8 cellular contexts compared by ENCODE assay signal in the genomic region with DNA sequence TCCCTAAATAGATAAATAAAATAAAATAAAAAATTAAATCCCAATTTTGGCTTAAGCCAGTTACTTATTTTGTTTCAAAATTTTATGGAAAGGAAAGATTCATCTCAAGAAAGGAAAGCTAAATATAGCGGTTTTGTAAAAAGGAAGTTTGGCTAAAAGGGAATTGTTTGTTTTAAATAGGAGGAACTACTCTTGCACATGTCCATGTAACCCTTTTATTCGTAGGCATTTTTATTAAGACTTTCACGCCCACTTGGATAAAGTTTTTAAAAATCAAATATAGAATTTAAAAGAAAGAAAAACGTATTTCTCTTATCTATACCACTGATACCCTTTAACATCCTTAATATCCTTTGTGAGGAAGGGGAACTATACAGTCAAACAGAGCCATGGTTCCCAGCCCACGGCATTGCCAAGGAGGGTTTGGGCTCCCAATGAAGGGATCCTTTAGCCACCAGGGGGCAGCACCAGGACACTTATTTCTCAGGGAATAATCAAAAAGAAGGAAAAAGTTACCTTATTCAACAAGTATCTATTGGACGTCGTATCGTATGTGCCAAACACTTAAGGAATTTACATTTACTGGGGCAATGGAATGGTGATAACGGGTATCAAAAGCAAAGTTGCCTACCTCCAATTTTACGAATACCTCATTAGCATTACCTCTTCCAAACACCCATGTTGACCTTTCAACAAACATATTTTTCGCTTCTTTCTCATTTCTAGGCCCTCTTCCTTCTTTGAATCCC. TPM values are rescaled to one million over a fixed set of nuclear protein-coding genes. Genes with fewer than 3 reads are reported as not detected.
DNase-seq lines count a peak whose midpoint lies in the region; ATAC-seq and TF ChIP-seq lines count a peak whose summit lies in the region.

No MANE protein-coding gene starts in this region.

- TF ChIP-seq POLR2A in esophagus squamous epithelium (IDR thresholded peaks at IDR 0.05): no peak

- H2AFZ ChIP-seq in OCI-LY1 (ENCODE audit: low read length): no peak overlapping the region

- peaks cover 0 to 9% (median 5%) of the 10 kb centered on the region in 7 donors for H3K4me1 Mint-ChIP-seq in naive thymus-derived CD4-positive, alpha-beta T cell

- POLR2A ChIA-PET in naive thymus-derived CD4-positive, alpha-beta T cell (lab: Charles Lee): no interaction called here

- no peaks in the 10 kb centered on the region for H3F3A ChIP-seq in OCI-LY1 (ENCODE audit: insufficient read depth, low read length)

- H3K9me2 ChIP-seq in OCI-LY1 (ENCODE audit: low read depth, low read length): no peaks in the 10 kb centered on the region

- no peaks in the 10 kb centered on the region for H3K36me3 ChIP-seq in OCI-LY1 (ENCODE audit: insufficient read depth, low read length)
- no peaks in the 10 kb centered on the region for H3K36me3 ChIP-seq in esophagus squamous epithelium
- no peaks in the 10 kb centered on the region for H3K36me3 ChIP-seq in naive thymus-derived CD4-positive, alpha-beta T cell (ENCODE audit: control insufficient read depth in 2 of 3, insufficient read depth in 3 of 3, low read length in 3 of 3)

- peaks cover 0 to 10% (median 0%) of the 10 kb centered on the region in 5 donors for H3K27me3 Mint-ChIP-seq in naive thymus-derived CD4-positive, alpha-beta T cell

- no peak overlapping the region for H3K4me2 ChIP-seq in OCI-LY1 (ENCODE audit: low read length)

- peaks cover 0 to 12% (median 3%) of the 10 kb centered on the region in 5 donors for H3K36me3 Mint-ChIP-seq in naive thymus-derived CD4-positive, alpha-beta T cell

- no peak overlapping the region for H3K27ac Mint-ChIP-seq in naive thymus-derived CD4-positive, alpha-beta T cell

- CTCF ChIA-PET in naive thymus-derived CD4-positive, alpha-beta T cell (lab: Charles Lee): interaction anchor here (2.6 kb wide), 1 partner anchor 129 kb away, joined by 8 read pairs; no protein-coding TSS in a partner anchor

- 19 to 25% methylated on average over 11 of the region's 11 CpGs for WGBS in esophagus squamous epithelium, 2 donors

- ATAC-seq in GM18909 (IDR thresholded peaks at IDR 0.05; ENCODE audit: poor library complexity, unreplicated experiment) (peak; percentile 82), HG03520 (IDR thresholded peaks at IDR 0.05; ENCODE audit: unreplicated experiment) (peak; percentile 79)
- ATAC-seq in naive thymus-derived CD4-positive, alpha-beta T cell: peak; percentile 89

- peak; percentile 89 for TF ChIP-seq CTCF in OCI-LY1 (IDR thresholded peaks at IDR 0.05; ENCODE audit: low read length)
- TF ChIP-seq CTCF in esophagus squamous epithelium (IDR thresholded peaks at IDR 0.05): peak; percentile 83 to 86 (median 84)

- intact Hi-C loops in esophagus squamous epithelium (cut with DNase I): loop anchor here (10.0 kb wide), 1 partner anchor 133 kb away; no protein-coding TSS in a partner anchor
- intact Hi-C loops in naive thymus-derived CD4-positive, alpha-beta T cell (cut with micrococcal nuclease): loop anchor here (1.0 to 10.0 kb wide), 12 partner anchors 27 to 779 kb away; partner anchors contain the start of genes CDKN2AIP (in 1 of the 2), RWDD4 (in 1 of the 2) and TRAPPC11 (in 1 of the 2)

- H3K9me3 ChIP-seq in OCI-LY1 (ENCODE audit: low read length): no peaks in the 10 kb centered on the region
- H3K9me3 ChIP-seq in esophagus squamous epithelium: no peaks in the 10 kb centered on the region
- H3K9me3 ChIP-seq in naive thymus-derived CD4-positive, alpha-beta T cell (ENCODE audit: control insufficient read depth in 2 of 3, low read length in 3 of 3): no peaks in the 10 kb centered on the region

- peaks cover 0 to 3% (median 0%) of the 10 kb centered on the region in 11 donors for H3K9me3 Mint-ChIP-seq in naive thymus-derived CD4-positive, alpha-beta T cell

- H3K79me2 ChIP-seq in OCI-LY1 (ENCODE audit: insufficient read depth, low read length): no peaks in the 10 kb centered on the region

- H3K4me3 Mint-ChIP-seq in naive thymus-derived CD4-positive, alpha-beta T cell: peak overlapping the region in 1 of 10 donors; percentile 8

- no peaks in the 10 kb centered on the region for H4K20me1 ChIP-seq in OCI-LY1 (ENCODE audit: insufficient read depth, low read length)

- H3K27ac ChIP-seq in OCI-LY1 (ENCODE audit: low read depth, low read length, poor library complexity, severe bottlenecking) (no peak overlapping the region), esophagus squamous epithelium (no peak overlapping the region)
- H3K27ac ChIP-seq in naive thymus-derived CD4-positive, alpha-beta T cell (ENCODE audit: low read depth, low read length): no peak overlapping the region

- DNase-seq in AG20443 (ENCODE audit: low spot score) (peak; percentile 86), activated T-cell treated with anti-CD3 and anti-CD28 coated beads for 4 hours (peak; percentile 88), esophagus squamous epithelium (lab: John Stamatoyannopoulos, UW) (peak; percentile 1)
- peak; percentile 51 to 81 (median 71) for DNase-seq in naive thymus-derived CD4-positive, alpha-beta T cell
- peak; percentile 54 to 72 for DNase-seq in stimulated activated CD8-positive, alpha-beta memory T cell treated with anti-CD3 and anti-CD28 coated beads, Interleukin-7, amount 100 ng/mL, for 4 hours (ENCODE audit: low read depth in 2 of 2)

- H3K27me3 ChIP-seq in OCI-LY1 (ENCODE audit: insufficient read depth, low read length) (no peaks in the 10 kb centered on the region), esophagus squamous epithelium (peaks cover 0 to 3% (median 0%) of the 10 kb centered on the region in 4 donors)
- H3K27me3 ChIP-seq in naive thymus-derived CD4-positive, alpha-beta T cell (ENCODE audit: control insufficient read depth in 2 of 2, insufficient read depth in 2 of 2, low read length in 2 of 2): no peaks in the 10 kb centered on the region

- H3K4me3 ChIP-seq in OCI-LY1 (ENCODE audit: low read depth, low read length, poor library complexity, severe bottlenecking): no peak overlapping the region
- H3K4me3 ChIP-seq in esophagus squamous epithelium: no peak overlapping the region
- H3K4me3 ChIP-seq in naive thymus-derived CD4-positive, alpha-beta T cell (ENCODE audit: low read length): no peak overlapping the region

- H3K4me1 ChIP-seq in OCI-LY1 (ENCODE audit: insufficient read depth, low read length, severe bottlenecking) (no peaks in the 10 kb centered on the region), esophagus squamous epithelium (peaks cover 0 to 7% (median 0%) of the 10 kb centered on the region in 3 donors)
- no peaks in the 10 kb centered on the region for H3K4me1 ChIP-seq in naive thymus-derived CD4-positive, alpha-beta T cell (ENCODE audit: control insufficient read depth in 2 of 2, insufficient read depth in 2 of 2, low read length in 2 of 2)

- no peak overlapping the region for H3K9ac ChIP-seq in OCI-LY1 (ENCODE audit: low read length)

RNA-seq across cellular contexts. Expression of gene CDKN2AIP, which starts 27.7 kb away (rescaled TPM):
- 10 to 100 TPM; 20.3 to 33.5 (median 27.2) TPM for total RNA-seq in esophagus squamous epithelium
- total RNA-seq in naive thymus-derived CD4-positive, alpha-beta T cell: 10 to 100 TPM; 24.9 to 58.2 (median 44.4) TPM
- polyA plus RNA-seq in naive thymus-derived CD4-positive, alpha-beta T cell: 10 to 100 TPM; 38.7 to 55.5 TPM

RNA-seq across cellular contexts. Expression of gene ING2, which starts 32.7 kb away (rescaled TPM):
- total RNA-seq in esophagus squamous epithelium: 10 to 100 TPM in 3 of 4 donors, 1 to 10 TPM in 1; 8.1 to 19.3 (median 16.6) TPM
- 10 to 100 TPM in 4 of 5 experiments, 1 to 10 TPM in 1; 9.6 to 15.1 (median 11.0) TPM for total RNA-seq in naive thymus-derived CD4-positive, alpha-beta T cell
- 10 to 100 TPM; 11.2 to 16.7 TPM for polyA plus RNA-seq in naive thymus-derived CD4-positive, alpha-beta T cell

Comparison
In these comparisons a context has a peak if more than half of its experiments do, and no peak if none do; other contexts are left out.
1. DNase-seq: peak in every context shown above with its lines; median percentile 88 in activated T-cell treated with anti-CD3 and anti-CD28 coated beads for 4 hours; 86 in AG20443; 71 in naive thymus-derived CD4-positive, alpha-beta T cell; 63 in stimulated activated CD8-positive, alpha-beta memory T cell treated with anti-CD3 and anti-CD28 coated beads, Interleukin-7, amount 100 ng/mL, for 4 hours; 1 in esophagus squamous epithelium.